9 cellular contexts compared by ENCODE assay signal in the genomic region with DNA sequence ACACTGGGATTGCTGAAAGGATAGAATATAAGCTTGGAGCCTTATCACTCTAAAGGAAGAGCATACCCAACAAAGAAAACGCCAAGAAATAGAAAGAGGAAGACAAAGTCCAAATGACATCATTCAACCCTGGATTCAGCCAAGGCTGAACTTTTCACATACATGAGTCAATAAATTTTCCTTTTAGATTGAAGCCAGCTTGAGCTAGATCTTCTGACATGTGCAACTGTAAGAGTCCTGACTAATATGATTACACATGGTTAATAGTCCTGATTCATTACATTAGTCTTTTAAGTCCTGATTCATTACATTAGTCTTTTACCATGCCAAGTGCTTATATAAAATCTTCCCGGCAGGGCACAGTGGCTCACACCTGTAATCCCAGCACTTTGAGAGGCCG. TPM values are rescaled to one million over a fixed set of nuclear protein-coding genes. Genes with fewer than 3 reads are reported as not detected.
A peak's percentile ranks its signal among the peaks of the same experiment; 100 is the strongest.
DNase-seq lines count a peak whose midpoint lies in the region; ATAC-seq and TF ChIP-seq lines count a peak whose summit lies in the region.
"Had no signal": no experiment of that assay in that cellular context is flagged by ENCODE, and none has a peak within 500 bp of the region (broad histone marks: within the 10 kb centered on the region; RNA-seq: fewer than 3 reads in every experiment).

No MANE protein-coding gene starts in this region.

- TF ChIP-seq CTCF in choroid plexus epithelial cell (conservative IDR thresholded peaks at IDR 0.05; ENCODE audit: low read depth, low read length), result no peak

- no peak overlapping the region for H3K4me3 ChIP-seq in choroid plexus epithelial cell (ENCODE audit: low read depth, low read length)

- DNase-seq in EL (peak; percentile 71), MV-4-11 (lab: John Stamatoyannopoulos, UW) (peak; percentile 87), choroid plexus epithelial cell (ENCODE audit: low read depth) (peak; percentile 58), mucosa of gallbladder (ENCODE audit: low spot score) (peak; percentile 25), NCI-H510A (lab: John Stamatoyannopoulos, UW) (no peak)
- DNase-seq: NCI-H345 had no signal

- ATAC-seq in HG03095 (IDR thresholded peaks at IDR 0.05; ENCODE audit: unreplicated experiment) (no peak), HG03442 (IDR thresholded peaks at IDR 0.05; ENCODE audit: unreplicated experiment) (no peak), GM18505 (IDR thresholded peaks at IDR 0.05; ENCODE audit: unreplicated experiment) (no peak)

- no peak for TF ChIP-seq POLR2A in GM18505 (IDR thresholded peaks at IDR 0.05; ENCODE audit: borderline replicate concordance, extremely low read depth, insufficient read depth, insufficient read length)

RNA-seq across cellular contexts. Expression of gene DENND6A, which starts 13.6 kb away (rescaled TPM):
- 22.1 TPM for total RNA-seq in mucosa of gallbladder

RNA-seq across cellular contexts. Expression of gene SLMAP, which starts 49.6 kb away (rescaled TPM):
- 152 TPM for total RNA-seq in mucosa of gallbladder
